In the genomic region with DNA sequence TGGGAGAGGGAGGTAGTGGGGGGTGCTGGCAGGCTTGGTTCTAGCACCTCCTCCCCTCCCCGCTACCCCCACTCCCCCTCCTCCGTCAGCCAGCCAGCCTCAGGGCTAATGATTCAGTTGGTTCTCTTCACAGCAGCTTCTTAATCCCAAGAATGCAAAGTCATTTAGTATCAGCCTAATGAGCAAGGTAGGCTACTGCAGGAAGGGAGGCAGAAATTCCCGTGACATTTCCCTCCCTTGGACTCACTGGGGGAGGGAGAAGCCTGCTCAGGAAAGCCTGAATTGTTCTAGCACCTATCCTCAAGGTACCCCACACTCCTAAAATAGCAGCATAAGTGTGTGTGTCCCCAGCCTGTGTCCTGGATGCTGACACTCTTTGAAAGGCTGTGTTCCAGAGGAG, we compare ENCODE assay signal across 11 cellular contexts. TPM values are rescaled to one million over a fixed set of nuclear protein-coding genes. Genes with fewer than 3 reads are reported as not detected.
A peak's percentile ranks its signal among the peaks of the same experiment; 100 is the strongest.
DNase-seq lines count a peak whose midpoint lies in the region; ATAC-seq, FAIRE-seq and TF ChIP-seq lines count a peak whose summit lies in the region.
"Had no signal": no experiment of that assay in that cellular context is flagged by ENCODE, and none has a peak within 500 bp of the region (broad histone marks: within the 10 kb centered on the region; RNA-seq: fewer than 3 reads in every experiment).

No MANE protein-coding gene starts in this region.

- H3K27ac ChIP-seq in BLaER1 (peak overlapping the region; percentile 31; the same call in 1 of the 2 replicates), small intestine (ENCODE audit: low read depth in 1 of 2, low read length in 1 of 2) (no peak overlapping the region)
- H3K27ac ChIP-seq: parathyroid adenoma had no signal

- H3K27me3 ChIP-seq in BLaER1 (no peaks in the 10 kb centered on the region), adipocyte (replicated peaks; ENCODE audit: control insufficient read depth, insufficient read depth, low read length) (no peaks in the 10 kb centered on the region), small intestine (ENCODE audit: control insufficient read depth in 2 of 2, insufficient read depth in 2 of 2, low read length in 2 of 2) (no peaks in the 10 kb centered on the region)

- no peak for TF ChIP-seq POLR2A in GM12892 (IDR thresholded peaks at IDR 0.05; ENCODE audit: low read depth, low read length)

- DNase-seq in adipocyte (ENCODE audit: low read depth) (peak; percentile 21), immature natural killer cell (no peak), NCI-H2227 treated with DMSO at 0.1 percent for 48 hours (lab: John Stamatoyannopoulos, UW) (no peak), small intestine (no peak), GM12892 (ENCODE audit: insufficient read length) (no peak)
- DNase-seq in stimulated activated naive CD4-positive, alpha-beta T cell (lab: John Stamatoyannopoulos, UW): no peak
- DNase-seq: activated T-cell treated with anti-CD3 and anti-CD28 coated beads for 4 hours; stimulated activated naive CD4-positive, alpha-beta T cell treated with Interleukin-2 at 50 U/mL for 16 hours had no signal

- H3K27me3 Mint-ChIP-seq in immature natural killer cell (ENCODE audit: low read depth in 3 of 3): peaks cover 0 to 9% (median 2%) of the 10 kb centered on the region in 3 donors

- H3K9ac ChIP-seq in BLaER1 (no peak overlapping the region), adipocyte (ENCODE audit: low read length) (no peak overlapping the region)
- H3K9ac ChIP-seq: parathyroid adenoma had no signal

- ATAC-seq in HG02759 (IDR thresholded peaks at IDR 0.05; ENCODE audit: unreplicated experiment): peak; percentile 7

- peak overlapping the region in 1 of 5 donors; percentile 18 for H3K4me3 Mint-ChIP-seq in immature natural killer cell

- H3K27ac Mint-ChIP-seq in immature natural killer cell: peak overlapping the region in 4 of 6 donors; percentile 61 to 91 (median 78)

- no peaks in the 10 kb centered on the region for H3K9me3 Mint-ChIP-seq in immature natural killer cell

- no peak overlapping the region for H3K4me3 ChIP-seq in BLaER1
- no peak overlapping the region for H3K4me3 ChIP-seq in adipocyte (ENCODE audit: low read length)
- no peak overlapping the region for H3K4me3 ChIP-seq in small intestine (ENCODE audit: low read depth in 1 of 2, low read length in 2 of 2)

- peak overlapping the region; percentile 47; the same call in 1 of the 2 replicates for H3K4me2 ChIP-seq in BLaER1

- peaks cover 85% of the 10 kb centered on the region in 2 donors for H3K4me1 Mint-ChIP-seq in immature natural killer cell

- FAIRE-seq in small intestine (lab: Jason Lieb, UNC) (no peak), GM12892 (lab: Jason Lieb, UNC) (no peak)

- H3K36me3 ChIP-seq in BLaER1 (no peaks in the 10 kb centered on the region), adipocyte (ENCODE audit: control insufficient read depth, insufficient read depth, low read length, severe bottlenecking) (no peaks in the 10 kb centered on the region), small intestine (ENCODE audit: control insufficient read depth in 2 of 2, insufficient read depth in 2 of 2, low read length in 2 of 2) (no peaks in the 10 kb centered on the region)

- H3K36me3 Mint-ChIP-seq in immature natural killer cell: no peaks in the 10 kb centered on the region

- H3K9me3 ChIP-seq in BLaER1: no peaks in the 10 kb centered on the region
- H3K9me3 ChIP-seq in adipocyte (ENCODE audit: control insufficient read depth, low read length): no peaks in the 10 kb centered on the region
- no peaks in the 10 kb centered on the region for H3K9me3 ChIP-seq in small intestine (ENCODE audit: control insufficient read depth, low read depth)

- peaks cover 97% of the 10 kb centered on the region for H4K20me1 ChIP-seq in BLaER1

- WGBS in small intestine, 3 donors: 71 to 78% (median 73%) methylated on average over 3 of the region's 3 CpGs

- peaks cover 73% of the 10 kb centered on the region for H3K4me1 ChIP-seq in BLaER1
- H3K4me1 ChIP-seq in adipocyte (ENCODE audit: control insufficient read depth, insufficient read depth, low read length): peaks cover 24% of the 10 kb centered on the region
- no peaks in the 10 kb centered on the region for H3K4me1 ChIP-seq in small intestine (ENCODE audit: control insufficient read depth in 2 of 2, insufficient read depth in 1 of 2, low read depth in 1 of 2, low read length in 1 of 2)
- H3K4me1 ChIP-seq: parathyroid adenoma had no signal

RNA-seq across cellular contexts. Expression of a gene that starts 29.8 kb away (rescaled TPM):
- polyA plus RNA-seq in immature natural killer cell: 10 to 100 TPM; 19.5 to 53.0 (median 21.7) TPM
- 100 to 1,000 TPM in 2 of 3 donors, 10 to 100 TPM in 1; 98.8 to 153 (median 124) TPM for polyA plus RNA-seq in small intestine
- polyA plus RNA-seq in GM12892 (2012; ENCODE audit: missing spikeins): 22.0 TPM
